ENCODE assay signal across 20 cellular contexts in genomic region chr11:86718999-86719398, GRCh38. TPM values are rescaled to one million over a fixed set of nuclear protein-coding genes. Genes with fewer than 3 reads are reported as not detected.
DNase-seq lines count a peak whose midpoint lies in the region; ATAC-seq, FAIRE-seq and TF ChIP-seq lines count a peak whose summit lies in the region.
"Had no signal": no experiment of that assay in that cellular context is flagged by ENCODE, and none has a peak within 500 bp of the region (broad histone marks: within the 10 kb centered on the region; RNA-seq: fewer than 3 reads in every experiment).

No MANE protein-coding gene starts in this region.

- H3K4ac ChIP-seq in IMR-90 (ENCODE audit: low read depth, low read length) = peak overlapping the region; percentile 90

- no peak overlapping the region for H3K4me3 ChIP-seq in A549
- no peak overlapping the region for H3K4me3 ChIP-seq in IMR-90 (ENCODE audit: insufficient read depth, low read depth, low read length)
- no peak overlapping the region for H3K4me3 ChIP-seq in upper lobe of left lung
- H3K4me3 ChIP-seq: K562, Peyer's patch had no signal

- H3K4me2 ChIP-seq in A549 (peak overlapping the region; percentile 66; the same call in 2 of the 3 replicates), IMR-90 (ENCODE audit: low read depth, low read length) (no peak overlapping the region)

- dilution Hi-C loops in IMR-90 (cut with HindIII; ENCODE audit: low sequenced_read_pairs, unreplicated experiment) = no loop called here

- H4K20me1 ChIP-seq in IMR-90 (ENCODE audit: insufficient read depth, low read length) = no peaks in the 10 kb centered on the region

- peak overlapping the region; percentile 91 for H2AK5ac ChIP-seq in IMR-90 (ENCODE audit: low read depth, low read length)

- peaks cover 46% of the 10 kb centered on the region for H3K4me1 Mint-ChIP-seq in osteocyte (ENCODE audit: unreplicated experiment)

- no TSS peak for BruUV-seq in IMR-90 (replicated peaks; lab: Mats Ljungman, UMichigan)

- H3K9me3 ChIP-seq in A549 = peaks cover 27% of the 10 kb centered on the region
- no peaks in the 10 kb centered on the region for H3K9me3 ChIP-seq in IMR-90 (ENCODE audit: control insufficient read depth, insufficient read depth, low read length)
- H3K9me3 ChIP-seq in upper lobe of left lung = peaks cover 0 to 9% (median 4%) of the 10 kb centered on the region in 4 donors
- H3K9me3 ChIP-seq: BE2C, Peyer's patch had no signal

- H4K8ac ChIP-seq in IMR-90 (ENCODE audit: low read depth in 2 of 2, low read length in 2 of 2) = peak overlapping the region; percentile 30 to 54; a peak in 1 of 4 replicates

- no peaks in the 10 kb centered on the region for H3K79me1 ChIP-seq in IMR-90 (ENCODE audit: low read depth in 1 of 2, low read length in 2 of 2)

- TF ChIP-seq POLR2A in A549 (IDR thresholded peaks at IDR 0.05; ENCODE audit: low read length) = no peak
- TF ChIP-seq POLR2A in IMR-90 (IDR thresholded peaks at IDR 0.05; ENCODE audit: low read depth, low read length) = no peak
- no peak for TF ChIP-seq POLR2A in upper lobe of left lung (IDR thresholded peaks at IDR 0.05)

- H4K5ac ChIP-seq in IMR-90 (ENCODE audit: low read depth, low read length) = no peak overlapping the region

- POLR2A ChIA-PET in A549 (lab: Yijun Ruan, JAX) = interaction anchor here (1.4 to 3.0 kb wide), 3 partner anchors 22 to 82 kb away, joined by 3 to 14 read pairs (median 8); partner anchors contain the start of gene PRSS23
- POLR2A ChIA-PET in IMR-90 (lab: Charles Lee; ENCODE audit: unreplicated experiment) = no interaction called here

- H3K56ac ChIP-seq in IMR-90 (ENCODE audit: extremely low read depth, insufficient read depth, low read length) = no peak overlapping the region

- H3K27me3 Mint-ChIP-seq in osteocyte (ENCODE audit: unreplicated experiment) = no peaks in the 10 kb centered on the region

- H2BK15ac ChIP-seq in IMR-90 (ENCODE audit: low read depth, low read length) = peak overlapping the region; percentile 97

- TF ChIP-seq RAD21 in A549 (conservative IDR thresholded peaks at IDR 0.05 in 1 of 2, IDR thresholded peaks at IDR 0.05 in 1 of 2) (no peak), IMR-90 (IDR thresholded peaks at IDR 0.05; ENCODE audit: low read length) (no peak)

- WGBS in A549 (ENCODE audit: missing lambda C conversion rate) = 94% methylated on average over 1 of the region's 1 CpG
- WGBS in IMR-90 (ENCODE audit: extremely low coverage in 2 of 2, insufficient read length in 1 of 2), 2 experiments = 100% methylated on average over 1 of the region's 1 CpG
- 87 to 92% methylated on average over 1 of the region's 1 CpG for WGBS in upper lobe of left lung, 2 donors

- no peak for TF ChIP-seq EP300 in A549 (IDR thresholded peaks at IDR 0.05)
- no peak for TF ChIP-seq EP300 in upper lobe of left lung (IDR thresholded peaks at IDR 0.05)

- TF ChIP-seq CTCF in A549 (IDR thresholded peaks at IDR 0.05) = no peak
- no peak for TF ChIP-seq CTCF in IMR-90 (conservative IDR thresholded peaks at IDR 0.05; ENCODE audit: low read depth, low read length)
- TF ChIP-seq CTCF in osteocyte (IDR thresholded peaks at IDR 0.05) = no peak
- no peak for TF ChIP-seq CTCF in upper lobe of left lung (IDR thresholded peaks at IDR 0.05)

- H3K36me3 ChIP-seq in IMR-90 (ENCODE audit: control insufficient read depth, insufficient read depth, low read length) (no peaks in the 10 kb centered on the region), upper lobe of left lung (no peaks in the 10 kb centered on the region)
- H3K36me3 ChIP-seq: BE2C, Peyer's patch had no signal

- H3K36me3 Mint-ChIP-seq in osteocyte (ENCODE audit: unreplicated experiment) = peaks cover 10% of the 10 kb centered on the region

- H3K27me3 ChIP-seq in IMR-90 (ENCODE audit: control insufficient read depth, insufficient read depth, low read length) (no peaks in the 10 kb centered on the region), upper lobe of left lung (no peaks in the 10 kb centered on the region)
- H3K27me3 ChIP-seq: BE2C, Peyer's patch had no signal

- H3K18ac ChIP-seq in IMR-90 (ENCODE audit: low read depth, low read length) = no peak overlapping the region; the same call in 1 of the 2 replicates

- H2AFZ ChIP-seq in IMR-90 (replicated peaks; ENCODE audit: low read length, poor library complexity) = no peak overlapping the region

- H2BK20ac ChIP-seq in IMR-90 (ENCODE audit: low read depth, low read length) = peak overlapping the region; percentile 96

- in situ Hi-C loops in IMR-90 (cut with MboI; ENCODE audit: low sequenced_read_pairs) = no loop called here

- peaks cover 12% of the 10 kb centered on the region for H3K9me3 Mint-ChIP-seq in osteocyte (ENCODE audit: unreplicated experiment)

- peak overlapping the region; percentile 81 for H3K27ac Mint-ChIP-seq in osteocyte (ENCODE audit: unreplicated experiment)

- intact Hi-C loops in IMR-90 (cut with micrococcal nuclease) = no loop called here

- ATAC-seq in A549 (no peak), IMR-90 (ENCODE audit: low read depth) (no peak), upper lobe of left lung (ENCODE audit: low FRiP score in 2 of 2) (no peak)
- ATAC-seq: K562 had no signal

- no peak overlapping the region for H3K9ac ChIP-seq in IMR-90 (ENCODE audit: low read depth, low read length)

- peak overlapping the region; percentile 72 for H4K91ac ChIP-seq in IMR-90 (ENCODE audit: insufficient read depth, low read depth, low read length)

- peak overlapping the region; percentile 89 to 94 for H3K27ac ChIP-seq in A549
- no peak overlapping the region for H3K27ac ChIP-seq in IMR-90 (ENCODE audit: insufficient read depth, low read length)
- peak overlapping the region; percentile 74 for H3K27ac ChIP-seq in epithelial cell of prostate
- H3K27ac ChIP-seq in upper lobe of left lung = no peak overlapping the region
- H3K27ac ChIP-seq: Peyer's patch had no signal

- no peak for FAIRE-seq in A549 (lab: Jason Lieb, UNC)
- FAIRE-seq: GM19239, K562 had no signal

- H3K4me1 ChIP-seq in A549 (peaks cover 36% of the 10 kb centered on the region), IMR-90 (ENCODE audit: control insufficient read depth, insufficient read depth, low read length) (peaks cover 10% of the 10 kb centered on the region), upper lobe of left lung (no peaks in the 10 kb centered on the region)
- H3K4me1 ChIP-seq: BE2C, Peyer's patch had no signal

- H2AK9ac ChIP-seq in IMR-90 (replicated peaks; ENCODE audit: low read depth, low read length, poor library complexity) = no peak overlapping the region

- peak overlapping the region; percentile 10; the same call in 1 of the 2 replicates for H3K14ac ChIP-seq in IMR-90 (replicated peaks; ENCODE audit: low read depth, low read length)

- peak overlapping the region; percentile 94 for H2BK120ac ChIP-seq in IMR-90 (ENCODE audit: low read depth, low read length)

- no peak overlapping the region for H3K4me3 Mint-ChIP-seq in osteocyte (ENCODE audit: unreplicated experiment)

- CTCF ChIA-PET in A549 (lab: Yijun Ruan, JAX) = interaction anchor here (1.0 to 1.6 kb wide), 2 partner anchors 80 to 111 kb away, joined by 5 to 8 read pairs; no protein-coding TSS in a partner anchor
- CTCF ChIA-PET in IMR-90 (lab: Yijun Ruan, JAX) = interaction anchor here (1.6 kb wide), 1 partner anchor 10 kb away, joined by 3 read pairs; no protein-coding TSS in a partner anchor

- H3K9me1 ChIP-seq in IMR-90 (ENCODE audit: insufficient read depth, low read length) = peaks cover 5% of the 10 kb centered on the region

- DNase-seq in A549 (ENCODE audit: low read depth in 1 of 2, low spot score in 1 of 2) = no peak
- DNase-seq in IMR-90 = no peak
- DNase-seq in epithelial cell of prostate (ENCODE audit: low read depth, low spot score) = no peak
- no peak for DNase-seq in osteocyte (ENCODE audit: extremely low spot score, unreplicated experiment)
- no peak for DNase-seq in upper lobe of left lung
- DNase-seq in hypothalamus (lab: John Stamatoyannopoulos, UW) = no peak
- no peak for DNase-seq in middle frontal gyrus (ENCODE audit: extremely low spot score, low spot score)
- DNase-seq in NCI-H526 (lab: John Stamatoyannopoulos, UW) = no peak
- DNase-seq: BE2C, DMS79, NCI-H1092, NCI-H1436, NCI-H187 treated with DMSO at 0.1 percent for 48 hours, NCI-H524, Peyer's patch had no signal

- peak overlapping the region; percentile 67; the same call in 1 of the 2 replicates for H3K23ac ChIP-seq in IMR-90 (ENCODE audit: low read depth, low read length)

- H2BK5ac ChIP-seq in IMR-90 (ENCODE audit: low read depth, low read length, poor library complexity, severe bottlenecking) = peak overlapping the region; percentile 77

TF ChIP-seq in IMR-90, 13 proteins besides CTCF, POLR2A, EP300 and RAD21 (continues in another document):
- TF ChIP-seq MAFK (IDR thresholded peaks at IDR 0.05; ENCODE audit: low read depth, low read length) (no peak), USF2 (IDR thresholded peaks at IDR 0.05; ENCODE audit: low read depth, low read length) (no peak), RCOR1 (IDR thresholded peaks at IDR 0.05; ENCODE audit: insufficient replicate concordance, low read length) (no peak), CEBPB (IDR thresholded peaks at IDR 0.05; ENCODE audit: low read depth, low read length) (no peak), BHLHE40 (IDR thresholded peaks at IDR 0.05; ENCODE audit: low read depth, low read length) (no peak), FOS (IDR thresholded peaks at IDR 0.05; ENCODE audit: low read depth, low read length) (no peak), MAZ (IDR thresholded peaks at IDR 0.05; ENCODE audit: borderline replicate concordance, low read depth, low read length) (no peak), NFE2L2 (IDR thresholded peaks at IDR 0.05; ENCODE audit: low read depth, low read length) (no peak), RFX5 (IDR thresholded peaks at IDR 0.05; ENCODE audit: low read depth, low read length) (no peak), CHD1 (IDR thresholded peaks at IDR 0.05; ENCODE audit: low read depth, low read length) (no peak)

RNA-seq across cellular contexts. Expression of gene ME3, which starts 46.6 kb away (rescaled TPM):
- 21.4 and 22.3 TPM in 2 replicates for polyA plus RNA-seq in A549 (2011; rRNA removed)
- 28.5 and 35.1 TPM in 2 replicates for polyA plus RNA-seq in A549 (2012; cell fraction: cytosol; rRNA removed)
- polyA plus RNA-seq in A549 (2012; cell fraction: nucleus; rRNA removed) = 90.0 and 116 TPM in 2 replicates
- polyA plus RNA-seq in A549 (2017; fragmentation: RNase III; extraction: RNeasy Plus Mini Kit Qiagen cat#74134 plus additional on column Dnase treatment) = 19.7 to 23.5 TPM (median 20.1 TPM) in 3 replicates
- 74.2 and 74.4 TPM in 2 replicates for polyA minus RNA-seq in A549 (2011; rRNA and poly(A)+ RNA removed)
- total RNA-seq in IMR-90 (2012; rRNA removed) = 9.0 and 9.2 TPM in 2 replicates
- 7.8 and 10.1 TPM in 2 replicates for polyA plus RNA-seq in IMR-90 (2012; rRNA removed)
- polyA plus RNA-seq in IMR-90 (2012; cell fraction: cytosol; rRNA removed) = 2.9 and 5.5 TPM in 2 replicates
- polyA plus RNA-seq in IMR-90 (2012; cell fraction: nucleus; rRNA removed; ENCODE audit: low replicate concordance) = 39.5 and 39.7 TPM in 2 replicates
- 17.5 and 19.5 TPM in 2 replicates for total RNA-seq in osteocyte
- 10 to 100 TPM; 19.5 to 56.6 (median 34.7) TPM for total RNA-seq in upper lobe of left lung
- total RNA-seq: H4, K562, OCI-LY7, SK-MEL-5 had no signal
- polyA plus RNA-seq: K562 had no signal

Comparison
In these comparisons a context has a peak if more than half of its experiments do, and no peak if none do; other contexts are left out.
1. H3K27ac ChIP-seq: peak in A549 (2 of 2) and epithelial cell of prostate (single experiment); none in IMR-90 (single experiment) and upper lobe of left lung (0 of 4).